In the genomic region with DNA sequence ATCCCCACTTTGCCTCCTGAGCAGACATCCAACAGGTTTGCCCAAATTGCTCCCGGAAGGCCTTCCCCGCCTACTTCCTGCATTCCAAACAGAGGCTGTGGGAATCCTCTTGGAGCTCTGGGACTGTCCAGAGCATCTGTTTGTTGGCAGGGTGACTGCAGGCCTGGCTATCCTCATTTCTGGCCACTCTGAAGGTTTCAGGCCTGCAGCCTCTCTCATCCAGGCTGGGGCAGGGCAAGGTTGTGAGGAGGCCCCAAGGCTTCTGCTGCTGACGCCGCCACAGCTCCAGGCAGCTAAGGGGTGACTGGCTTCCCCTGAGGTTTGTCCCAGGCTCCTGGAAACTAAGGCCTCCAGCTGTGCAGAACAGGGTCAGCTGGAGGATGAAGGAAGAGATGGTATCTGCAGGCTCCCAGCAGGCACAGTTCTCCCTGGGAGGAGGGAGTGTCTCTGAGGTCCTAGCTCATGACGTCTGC, we compare ENCODE assay signal across 12 cellular contexts. TPM values are rescaled to one million over a fixed set of nuclear protein-coding genes. Genes with fewer than 3 reads are reported as not detected.
DNase-seq lines count a peak whose midpoint lies in the region; ATAC-seq and TF ChIP-seq lines count a peak whose summit lies in the region.
"Had no signal": no experiment of that assay in that cellular context is flagged by ENCODE, and none has a peak within 500 bp of the region (broad histone marks: within the 10 kb centered on the region; RNA-seq: fewer than 3 reads in every experiment).

No MANE protein-coding gene starts in this region.

- H3K27me3 ChIP-seq in HUES48 (ENCODE audit: control insufficient read depth, insufficient read depth, low read length), result no peaks in the 10 kb centered on the region
- H3K27me3 ChIP-seq in stomach smooth muscle (ENCODE audit: control insufficient read depth in 1 of 2, insufficient read depth in 2 of 2, low read length in 2 of 2), result no peaks in the 10 kb centered on the region
- H3K27me3 ChIP-seq: ovary had no signal

- TF ChIP-seq CTCF in choroid plexus epithelial cell (conservative IDR thresholded peaks at IDR 0.05; ENCODE audit: low read depth, low read length), result no peak

- H3K27ac ChIP-seq in HUES48 (ENCODE audit: low read depth, low read length) (peak overlapping the region; percentile 42), stomach smooth muscle (ENCODE audit: low read length) (peak overlapping the region; percentile 53)

- H3K9ac ChIP-seq in HUES48 (ENCODE audit: low read depth, low read length) (no peak overlapping the region), stomach smooth muscle (ENCODE audit: low read length in 2 of 2) (no peak overlapping the region)

- peak; percentile 46 for ATAC-seq in left lobe of liver
- ATAC-seq in HG03571 (IDR thresholded peaks at IDR 0.05; ENCODE audit: unreplicated experiment), result no peak
- ATAC-seq: activated naive CD8-positive, alpha-beta T cell treated with anti-CD3 and anti-CD28 coated beads, Interleukin-2, amount 50 U/mL, for 24 hours had no signal

- no peaks in the 10 kb centered on the region for H3K9me3 ChIP-seq in HUES48 (ENCODE audit: control insufficient read depth, insufficient read depth, low read length)
- no peaks in the 10 kb centered on the region for H3K9me3 ChIP-seq in stomach smooth muscle (ENCODE audit: control insufficient read depth in 2 of 2, low read length in 2 of 2)
- H3K9me3 ChIP-seq: ovary had no signal

- H3K4me1 ChIP-seq in HUES48 (ENCODE audit: control insufficient read depth, insufficient read depth, low read length) (peaks cover 29% of the 10 kb centered on the region), stomach smooth muscle (ENCODE audit: control insufficient read depth, insufficient read depth, low read length) (peaks cover 52% of the 10 kb centered on the region)

- H3K4me3 ChIP-seq in HUES48 (ENCODE audit: low read depth, low read length) (no peak overlapping the region), choroid plexus epithelial cell (ENCODE audit: low read depth, low read length) (no peak overlapping the region), stomach smooth muscle (ENCODE audit: low read length in 2 of 2) (no peak overlapping the region)
- H3K4me3 ChIP-seq: ovary had no signal

- H3K36me3 ChIP-seq in HUES48 (ENCODE audit: control insufficient read depth, insufficient read depth, low read length) (no peaks in the 10 kb centered on the region), stomach smooth muscle (ENCODE audit: control insufficient read depth in 2 of 2, insufficient read depth in 2 of 2, low read length in 2 of 2) (no peaks in the 10 kb centered on the region)
- H3K36me3 ChIP-seq: ovary had no signal

- DNase-seq in choroid plexus epithelial cell (ENCODE audit: low read depth), result peak; percentile 66
- DNase-seq in left lobe of liver (ENCODE audit: low spot score), result no peak
- no peak for DNase-seq in NOMO-1 treated with DMSO at 0.1 percent for 48 hours (lab: John Stamatoyannopoulos, UW; ENCODE audit: unreplicated experiment)
- no peak for DNase-seq in midbrain (lab: John Stamatoyannopoulos, UW)
- DNase-seq in activated gamma-delta T cell treated with Interleukin-2 at 50 U/mL for 16 hours, result no peak
- DNase-seq: activated naive CD8-positive, alpha-beta T cell treated with anti-CD3 and anti-CD28 coated beads, Interleukin-2, amount 50 U/mL, for 24 hours; NCI-H524 treated with DMSO at 0.1 percent for 48 hours had no signal

RNA-seq across cellular contexts. Expression of a gene that starts 11.3 kb away (rescaled TPM):
- 8.8 TPM for total RNA-seq in left lobe of liver

RNA-seq across cellular contexts. Expression of a gene that starts 60.0 kb away (rescaled TPM):
- total RNA-seq in left lobe of liver, result 0.08 TPM
- total RNA-seq: subcutaneous adipose tissue had no signal
